In genomic region chr20:50163570-50164317, GRCh38 we compare ENCODE assay signal across 11 cellular contexts. TPM values are rescaled to one million over a fixed set of nuclear protein-coding genes. Genes with fewer than 3 reads are reported as not detected.
DNase-seq lines count a peak whose midpoint lies in the region; ATAC-seq and TF ChIP-seq lines count a peak whose summit lies in the region.
"Had no signal": no experiment of that assay in that cellular context is flagged by ENCODE, and none has a peak within 500 bp of the region (broad histone marks: within the 10 kb centered on the region; RNA-seq: fewer than 3 reads in every experiment).

No MANE protein-coding gene starts in this region.

- H3K36me3 Mint-ChIP-seq in activated CD8-positive, alpha-beta T cell treated with anti-CD3 and anti-CD28 coated beads for 36 hours (ENCODE audit: low read depth): no peaks in the 10 kb centered on the region

- H3K27me3 ChIP-seq in ascending aorta: no peaks in the 10 kb centered on the region
- no peaks in the 10 kb centered on the region for H3K27me3 ChIP-seq in thymus (ENCODE audit: control insufficient read depth, insufficient read depth)

- TF ChIP-seq CTCF in ascending aorta (IDR thresholded peaks at IDR 0.05): no peak
- TF ChIP-seq CTCF in activated CD8-positive, alpha-beta T cell treated with anti-CD3 and anti-CD28 coated beads for 36 hours (IDR thresholded peaks at IDR 0.05): no peak

- H3K27ac ChIP-seq in ascending aorta (peak overlapping the region; percentile 21 to 38), thymus (ENCODE audit: low read depth) (peak overlapping the region; percentile 6)
- H3K27ac ChIP-seq: parathyroid adenoma had no signal

- no peak for ATAC-seq in activated CD8-positive, alpha-beta T cell treated with anti-CD3 and anti-CD28 coated beads for 36 hours

- CTCF ChIA-PET in activated CD8-positive, alpha-beta T cell treated with anti-CD3 and anti-CD28 coated beads for 36 hours (lab: Charles Lee): interaction anchor here (1.0 kb wide), 2 partner anchors 10 to 15 kb away, joined by 4 to 5 read pairs; partner anchors contain the start of gene PEDS1

- 94% methylated on average over 9 of the region's 9 CpGs for WGBS in thymus

- no peaks in the 10 kb centered on the region for H3K27me3 Mint-ChIP-seq in activated CD8-positive, alpha-beta T cell treated with anti-CD3 and anti-CD28 coated beads for 36 hours

- H3K4me1 ChIP-seq in ascending aorta (peaks cover 10 to 12% of the 10 kb centered on the region in 2 donors), thymus (ENCODE audit: control insufficient read depth, insufficient read depth, low read length) (no peaks in the 10 kb centered on the region)

- no peaks in the 10 kb centered on the region for H3K9me3 Mint-ChIP-seq in activated CD8-positive, alpha-beta T cell treated with anti-CD3 and anti-CD28 coated beads for 36 hours

- POLR2A ChIA-PET in activated CD8-positive, alpha-beta T cell treated with anti-CD3 and anti-CD28 coated beads for 36 hours (lab: Charles Lee): interaction anchor here (1.3 to 1.6 kb wide), 2 partner anchors 10 to 48 kb away, joined by 3 to 8 read pairs; partner anchors contain the start of gene PEDS1

- intact Hi-C loops in ascending aorta (cut with DNase I): no loop called here
- intact Hi-C loops in activated CD8-positive, alpha-beta T cell treated with anti-CD3 and anti-CD28 coated beads for 36 hours (cut with micrococcal nuclease): no loop called here

- no peak overlapping the region for H3K4me3 ChIP-seq in ascending aorta
- H3K4me3 ChIP-seq in thymus (ENCODE audit: low read length): no peak overlapping the region

- H3K36me3 ChIP-seq in ascending aorta (no peaks in the 10 kb centered on the region), thymus (ENCODE audit: control insufficient read depth, insufficient read depth) (no peaks in the 10 kb centered on the region)

- H3K9me3 ChIP-seq in ascending aorta: no peaks in the 10 kb centered on the region
- no peaks in the 10 kb centered on the region for H3K9me3 ChIP-seq in thymus (ENCODE audit: control insufficient read depth)

- DNase-seq in HT1080 (ENCODE audit: low read depth) (peak; percentile 66), ascending aorta (ENCODE audit: low spot score in 2 of 2) (no peak), iPS-NIHi11 (ENCODE audit: low spot score) (peak; percentile 14), SKM-1 (lab: John Stamatoyannopoulos, UW; ENCODE audit: unreplicated experiment) (no peak), HuH-7.5 (ENCODE audit: low spot score) (no peak)
- no peak for DNase-seq in activated CD8-positive, alpha-beta T cell treated with anti-CD3 and anti-CD28 coated beads for 36 hours
- DNase-seq: activated CD4-positive, CD25-positive, alpha-beta regulatory T cell treated with anti-CD3 and anti-CD28 coated beads, Interleukin-2, amount 50 U/mL, for 72 hours; NCI-H82; stimulated activated CD8-positive, alpha-beta memory T cell treated with anti-CD3 and anti-CD28 coated beads, Interleukin-4, amount 100 ng/mL, for 48 hours had no signal

- peaks cover 11% of the 10 kb centered on the region for H3K4me1 Mint-ChIP-seq in activated CD8-positive, alpha-beta T cell treated with anti-CD3 and anti-CD28 coated beads for 36 hours (ENCODE audit: low read depth)

- no peak overlapping the region for H3K4me3 Mint-ChIP-seq in activated CD8-positive, alpha-beta T cell treated with anti-CD3 and anti-CD28 coated beads for 36 hours

- no peak overlapping the region for H3K27ac Mint-ChIP-seq in activated CD8-positive, alpha-beta T cell treated with anti-CD3 and anti-CD28 coated beads for 36 hours

RNA-seq across cellular contexts. Expression of gene PEDS1, which starts 10.2 kb away (rescaled TPM):
- total RNA-seq in HT1080 (2014; rRNA removed; shearing (Covaris generic)): 29.2 and 38.7 TPM in 2 replicates
- polyA plus RNA-seq in HT1080 (2015; cell fraction: cytosol; rRNA removed): 41.4 and 42.9 TPM in 2 replicates
- polyA plus RNA-seq in HT1080 (2015; cell fraction: nucleus; rRNA removed): 21.5 and 22.1 TPM in 2 replicates
- total RNA-seq in ascending aorta: 23.9 TPM
- polyA plus RNA-seq in thymus: 26.5 TPM
- total RNA-seq in activated CD8-positive, alpha-beta T cell treated with anti-CD3 and anti-CD28 coated beads for 36 hours: 10 to 100 TPM; 16.0 to 17.3 TPM

RNA-seq across cellular contexts. Expression of gene CEBPB, which starts 26.9 kb away (rescaled TPM):
- total RNA-seq in HT1080 (2014; rRNA removed; shearing (Covaris generic)): 58.5 and 60.7 TPM in 2 replicates
- 62.8 and 67.9 TPM in 2 replicates for polyA plus RNA-seq in HT1080 (2015; cell fraction: cytosol; rRNA removed)
- polyA plus RNA-seq in HT1080 (2015; cell fraction: nucleus; rRNA removed): 41.8 and 47.4 TPM in 2 replicates
- 360 TPM for total RNA-seq in ascending aorta
- 42.9 TPM for polyA plus RNA-seq in thymus
- total RNA-seq in activated CD8-positive, alpha-beta T cell treated with anti-CD3 and anti-CD28 coated beads for 36 hours: 10 to 100 TPM; 27.2 to 28.4 TPM

RNA-seq across cellular contexts. Expression of gene UBE2V1, which starts 50.8 kb away (rescaled TPM):
- total RNA-seq in HT1080 (2014; rRNA removed; shearing (Covaris generic)): 42.3 and 66.9 TPM in 2 replicates
- 158 and 179 TPM in 2 replicates for polyA plus RNA-seq in HT1080 (2015; cell fraction: cytosol; rRNA removed)
- 132 and 134 TPM in 2 replicates for polyA plus RNA-seq in HT1080 (2015; cell fraction: nucleus; rRNA removed)
- 39.4 TPM for total RNA-seq in ascending aorta
- 81.3 TPM for polyA plus RNA-seq in thymus
- total RNA-seq in activated CD8-positive, alpha-beta T cell treated with anti-CD3 and anti-CD28 coated beads for 36 hours: 100 to 1,000 TPM; 112 to 151 TPM

Comparison
In these comparisons a context has a peak if more than half of its experiments do, and no peak if none do; other contexts are left out.
1. DNase-seq: peak in HT1080 (single experiment) and iPS-NIHi11 (single experiment); none in ascending aorta (0 of 2), SKM-1 (single experiment), HuH-7.5 (single experiment) and activated CD8-positive, alpha-beta T cell treated with anti-CD3 and anti-CD28 coated beads for 36 hours (single experiment).